Comparison of ENCODE assay signal across 1 cellular context in the genomic region with DNA sequence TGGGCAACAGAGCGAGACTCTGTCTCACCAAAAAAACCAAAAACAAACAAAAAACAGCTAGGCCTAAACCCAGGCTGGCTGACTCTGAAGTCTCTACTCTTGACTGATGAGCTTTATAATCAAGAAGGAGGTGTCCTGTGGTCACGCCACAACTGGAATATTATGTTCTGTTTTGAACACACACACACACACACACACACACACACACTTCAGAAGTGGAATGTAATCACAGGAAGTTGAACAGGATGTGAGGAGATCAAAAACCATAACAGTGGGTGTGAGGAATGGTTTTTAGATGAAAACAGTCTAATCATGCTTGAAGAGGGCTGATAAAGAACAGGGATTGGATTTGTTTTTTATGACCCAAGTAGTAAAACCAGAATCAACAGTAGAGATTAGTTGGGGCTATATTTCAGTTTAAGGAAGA.
TF ChIP-seq lines count a peak whose summit lies in the region.

No MANE protein-coding gene starts in this region.

TF ChIP-seq in K562, 482 proteins besides CTCF, POLR2A, EP300 and RAD21 (continued from another document and continues in another):
- TF ChIP-seq, protein P1, sequence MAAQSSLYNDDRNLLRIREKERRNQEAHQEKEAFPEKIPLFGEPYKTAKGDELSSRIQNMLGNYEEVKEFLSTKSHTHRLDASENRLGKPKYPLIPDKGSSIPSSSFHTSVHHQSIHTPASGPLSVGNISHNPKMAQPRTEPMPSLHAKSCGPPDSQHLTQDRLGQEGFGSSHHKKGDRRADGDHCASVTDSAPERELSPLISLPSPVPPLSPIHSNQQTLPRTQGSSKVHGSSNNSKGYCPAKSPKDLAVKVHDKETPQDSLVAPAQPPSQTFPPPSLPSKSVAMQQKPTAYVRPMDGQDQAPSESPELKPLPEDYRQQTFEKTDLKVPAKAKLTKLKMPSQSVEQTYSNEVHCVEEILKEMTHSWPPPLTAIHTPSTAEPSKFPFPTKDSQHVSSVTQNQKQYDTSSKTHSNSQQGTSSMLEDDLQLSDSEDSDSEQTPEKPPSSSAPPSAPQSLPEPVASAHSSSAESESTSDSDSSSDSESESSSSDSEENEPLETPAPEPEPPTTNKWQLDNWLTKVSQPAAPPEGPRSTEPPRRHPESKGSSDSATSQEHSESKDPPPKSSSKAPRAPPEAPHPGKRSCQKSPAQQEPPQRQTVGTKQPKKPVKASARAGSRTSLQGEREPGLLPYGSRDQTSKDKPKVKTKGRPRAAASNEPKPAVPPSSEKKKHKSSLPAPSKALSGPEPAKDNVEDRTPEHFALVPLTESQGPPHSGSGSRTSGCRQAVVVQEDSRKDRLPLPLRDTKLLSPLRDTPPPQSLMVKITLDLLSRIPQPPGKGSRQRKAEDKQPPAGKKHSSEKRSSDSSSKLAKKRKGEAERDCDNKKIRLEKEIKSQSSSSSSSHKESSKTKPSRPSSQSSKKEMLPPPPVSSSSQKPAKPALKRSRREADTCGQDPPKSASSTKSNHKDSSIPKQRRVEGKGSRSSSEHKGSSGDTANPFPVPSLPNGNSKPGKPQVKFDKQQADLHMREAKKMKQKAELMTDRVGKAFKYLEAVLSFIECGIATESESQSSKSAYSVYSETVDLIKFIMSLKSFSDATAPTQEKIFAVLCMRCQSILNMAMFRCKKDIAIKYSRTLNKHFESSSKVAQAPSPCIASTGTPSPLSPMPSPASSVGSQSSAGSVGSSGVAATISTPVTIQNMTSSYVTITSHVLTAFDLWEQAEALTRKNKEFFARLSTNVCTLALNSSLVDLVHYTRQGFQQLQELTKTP (IDR thresholded peaks at IDR 0.05; ENCODE audit: low read depth in 1 of 2, partially characterized antibody in 2 of 2), result peak in 1 of 2 experiments; percentile 65
- TF ChIP-seq, protein P2, sequence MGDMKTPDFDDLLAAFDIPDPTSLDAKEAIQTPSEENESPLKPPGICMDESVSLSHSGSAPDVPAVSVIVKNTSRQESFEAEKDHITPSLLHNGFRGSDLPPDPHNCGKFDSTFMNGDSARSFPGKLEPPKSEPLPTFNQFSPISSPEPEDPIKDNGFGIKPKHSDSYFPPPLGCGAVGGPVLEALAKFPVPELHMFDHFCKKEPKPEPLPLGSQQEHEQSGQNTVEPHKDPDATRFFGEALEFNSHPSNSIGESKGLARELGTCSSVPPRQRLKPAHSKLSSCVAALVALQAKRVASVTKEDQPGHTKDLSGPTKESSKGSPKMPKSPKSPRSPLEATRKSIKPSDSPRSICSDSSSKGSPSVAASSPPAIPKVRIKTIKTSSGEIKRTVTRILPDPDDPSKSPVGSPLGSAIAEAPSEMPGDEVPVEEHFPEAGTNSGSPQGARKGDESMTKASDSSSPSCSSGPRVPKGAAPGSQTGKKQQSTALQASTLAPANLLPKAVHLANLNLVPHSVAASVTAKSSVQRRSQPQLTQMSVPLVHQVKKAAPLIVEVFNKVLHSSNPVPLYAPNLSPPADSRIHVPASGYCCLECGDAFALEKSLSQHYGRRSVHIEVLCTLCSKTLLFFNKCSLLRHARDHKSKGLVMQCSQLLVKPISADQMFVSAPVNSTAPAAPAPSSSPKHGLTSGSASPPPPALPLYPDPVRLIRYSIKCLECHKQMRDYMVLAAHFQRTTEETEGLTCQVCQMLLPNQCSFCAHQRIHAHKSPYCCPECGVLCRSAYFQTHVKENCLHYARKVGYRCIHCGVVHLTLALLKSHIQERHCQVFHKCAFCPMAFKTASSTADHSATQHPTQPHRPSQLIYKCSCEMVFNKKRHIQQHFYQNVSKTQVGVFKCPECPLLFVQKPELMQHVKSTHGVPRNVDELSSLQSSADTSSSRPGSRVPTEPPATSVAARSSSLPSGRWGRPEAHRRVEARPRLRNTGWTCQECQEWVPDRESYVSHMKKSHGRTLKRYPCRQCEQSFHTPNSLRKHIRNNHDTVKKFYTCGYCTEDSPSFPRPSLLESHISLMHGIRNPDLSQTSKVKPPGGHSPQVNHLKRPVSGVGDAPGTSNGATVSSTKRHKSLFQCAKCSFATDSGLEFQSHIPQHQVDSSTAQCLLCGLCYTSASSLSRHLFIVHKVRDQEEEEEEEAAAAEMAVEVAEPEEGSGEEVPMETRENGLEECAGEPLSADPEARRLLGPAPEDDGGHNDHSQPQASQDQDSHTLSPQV (IDR thresholded peaks at IDR 0.05), result 0 out of 2 replicates have a peak, but pooled peaks have one; percentile 10
- no peak for TF ChIP-seq CCAR2 (IDR thresholded peaks at IDR 0.05; ENCODE audit: low read depth, low read length)
- TF ChIP-seq, protein P3, sequence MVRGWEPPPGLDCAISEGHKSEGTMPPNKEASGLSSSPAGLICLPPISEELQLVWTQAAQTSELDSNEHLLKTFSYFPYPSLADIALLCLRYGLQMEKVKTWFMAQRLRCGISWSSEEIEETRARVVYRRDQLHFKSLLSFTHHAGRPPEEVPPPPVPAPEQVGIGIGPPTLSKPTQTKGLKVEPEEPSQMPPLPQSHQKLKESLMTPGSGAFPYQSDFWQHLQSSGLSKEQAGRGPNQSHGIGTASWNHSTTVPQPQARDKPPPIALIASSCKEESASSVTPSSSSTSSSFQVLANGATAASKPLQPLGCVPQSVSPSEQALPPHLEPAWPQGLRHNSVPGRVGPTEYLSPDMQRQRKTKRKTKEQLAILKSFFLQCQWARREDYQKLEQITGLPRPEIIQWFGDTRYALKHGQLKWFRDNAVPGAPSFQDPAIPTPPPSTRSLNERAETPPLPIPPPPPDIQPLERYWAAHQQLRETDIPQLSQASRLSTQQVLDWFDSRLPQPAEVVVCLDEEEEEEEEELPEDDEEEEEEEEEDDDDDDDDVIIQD (CRISPR knock-in tag; IDR thresholded peaks at IDR 0.05), result no peak
- TF ChIP-seq FIP1L1 (IDR thresholded peaks at IDR 0.05; ENCODE audit: low read depth, low read length, poor library complexity, severe bottlenecking), result no peak
- no peak for TF ChIP-seq RFX1 (IDR thresholded peaks at IDR 0.05)
- TF ChIP-seq ZFP1 (CRISPR knock-in tag; IDR thresholded peaks at IDR 0.05), result no peak
- TF ChIP-seq ZFP30 (CRISPR knock-in tag; IDR thresholded peaks at IDR 0.05; ENCODE audit: borderline replicate concordance), result no peak
- TF ChIP-seq ZNF239 (CRISPR knock-in tag; IDR thresholded peaks at IDR 0.05), result no peak
- no peak for TF ChIP-seq L3MBTL2 (IDR thresholded peaks at IDR 0.05)
- no peak for TF ChIP-seq NUFIP1 (IDR thresholded peaks at IDR 0.05; ENCODE audit: partially characterized antibody)
- TF ChIP-seq NR2C2 (CRISPR knock-in tag; IDR thresholded peaks at IDR 0.05), result no peak
- TF ChIP-seq NR2C2 (tag; IDR thresholded peaks at IDR 0.05), result peak; percentile 52; the same call in 1 of the 2 replicates
- TF ChIP-seq RBM15 (IDR thresholded peaks at IDR 0.05; ENCODE audit: insufficient read depth, low read length), result no peak
- peak; percentile 35 for TF ChIP-seq POLR2B (IDR thresholded peaks at IDR 0.05; ENCODE audit: low read depth, partially characterized antibody)
- TF ChIP-seq ZBTB7A (IDR thresholded peaks at IDR 0.05; ENCODE audit: borderline replicate concordance, control insufficient read depth, low read depth, low read length), result no peak
- TF ChIP-seq SMARCE1 (IDR thresholded peaks at IDR 0.05), result 0 out of 2 replicates have a peak, but pooled peaks have one; percentile 38
- TF ChIP-seq ZFP36 (IDR thresholded peaks at IDR 0.05; ENCODE audit: low read depth, low read length, partially characterized antibody), result no peak
- TF ChIP-seq TAF9B (IDR thresholded peaks at IDR 0.05; ENCODE audit: partially characterized antibody), result no peak
- TF ChIP-seq LARP7 (IDR thresholded peaks at IDR 0.05), result no peak
- TF ChIP-seq KDM1A (IDR thresholded peaks at IDR 0.05), result peak; percentile 82 to 92
- TF ChIP-seq RFX7 (CRISPR knock-in tag; IDR thresholded peaks at IDR 0.05), result no peak
- no peak for TF ChIP-seq LCOR (CRISPR knock-in tag; IDR thresholded peaks at IDR 0.05)
- TF ChIP-seq, protein P4, sequence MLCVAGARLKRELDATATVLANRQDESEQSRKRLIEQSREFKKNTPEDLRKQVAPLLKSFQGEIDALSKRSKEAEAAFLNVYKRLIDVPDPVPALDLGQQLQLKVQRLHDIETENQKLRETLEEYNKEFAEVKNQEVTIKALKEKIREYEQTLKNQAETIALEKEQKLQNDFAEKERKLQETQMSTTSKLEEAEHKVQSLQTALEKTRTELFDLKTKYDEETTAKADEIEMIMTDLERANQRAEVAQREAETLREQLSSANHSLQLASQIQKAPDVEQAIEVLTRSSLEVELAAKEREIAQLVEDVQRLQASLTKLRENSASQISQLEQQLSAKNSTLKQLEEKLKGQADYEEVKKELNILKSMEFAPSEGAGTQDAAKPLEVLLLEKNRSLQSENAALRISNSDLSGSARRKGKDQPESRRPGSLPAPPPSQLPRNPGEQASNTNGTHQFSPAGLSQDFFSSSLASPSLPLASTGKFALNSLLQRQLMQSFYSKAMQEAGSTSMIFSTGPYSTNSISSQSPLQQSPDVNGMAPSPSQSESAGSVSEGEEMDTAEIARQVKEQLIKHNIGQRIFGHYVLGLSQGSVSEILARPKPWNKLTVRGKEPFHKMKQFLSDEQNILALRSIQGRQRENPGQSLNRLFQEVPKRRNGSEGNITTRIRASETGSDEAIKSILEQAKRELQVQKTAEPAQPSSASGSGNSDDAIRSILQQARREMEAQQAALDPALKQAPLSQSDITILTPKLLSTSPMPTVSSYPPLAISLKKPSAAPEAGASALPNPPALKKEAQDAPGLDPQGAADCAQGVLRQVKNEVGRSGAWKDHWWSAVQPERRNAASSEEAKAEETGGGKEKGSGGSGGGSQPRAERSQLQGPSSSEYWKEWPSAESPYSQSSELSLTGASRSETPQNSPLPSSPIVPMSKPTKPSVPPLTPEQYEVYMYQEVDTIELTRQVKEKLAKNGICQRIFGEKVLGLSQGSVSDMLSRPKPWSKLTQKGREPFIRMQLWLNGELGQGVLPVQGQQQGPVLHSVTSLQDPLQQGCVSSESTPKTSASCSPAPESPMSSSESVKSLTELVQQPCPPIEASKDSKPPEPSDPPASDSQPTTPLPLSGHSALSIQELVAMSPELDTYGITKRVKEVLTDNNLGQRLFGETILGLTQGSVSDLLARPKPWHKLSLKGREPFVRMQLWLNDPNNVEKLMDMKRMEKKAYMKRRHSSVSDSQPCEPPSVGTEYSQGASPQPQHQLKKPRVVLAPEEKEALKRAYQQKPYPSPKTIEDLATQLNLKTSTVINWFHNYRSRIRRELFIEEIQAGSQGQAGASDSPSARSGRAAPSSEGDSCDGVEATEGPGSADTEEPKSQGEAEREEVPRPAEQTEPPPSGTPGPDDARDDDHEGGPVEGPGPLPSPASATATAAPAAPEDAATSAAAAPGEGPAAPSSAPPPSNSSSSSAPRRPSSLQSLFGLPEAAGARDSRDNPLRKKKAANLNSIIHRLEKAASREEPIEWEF (CRISPR knock-in tag; IDR thresholded peaks at IDR 0.05), result no peak
- TF ChIP-seq BHLHE40 (IDR thresholded peaks at IDR 0.05; ENCODE audit: low read length), result no peak
- TF ChIP-seq ZNF589 (CRISPR knock-in tag; IDR thresholded peaks at IDR 0.05; ENCODE audit: low read depth), result peak; percentile 63
- no peak for TF ChIP-seq NFYB (IDR thresholded peaks at IDR 0.05; ENCODE audit: extremely low read depth, insufficient read length)
- TF ChIP-seq HNRNPH1 (optimal IDR thresholded peaks at IDR 0.05; ENCODE audit: low read depth, low read length), result no peak
- no peak for TF ChIP-seq NCOR1 (IDR thresholded peaks at IDR 0.05)
- TF ChIP-seq SMAD3 (CRISPR knock-in tag; conservative IDR thresholded peaks at IDR 0.05), result no peak
- TF ChIP-seq, protein P5, sequence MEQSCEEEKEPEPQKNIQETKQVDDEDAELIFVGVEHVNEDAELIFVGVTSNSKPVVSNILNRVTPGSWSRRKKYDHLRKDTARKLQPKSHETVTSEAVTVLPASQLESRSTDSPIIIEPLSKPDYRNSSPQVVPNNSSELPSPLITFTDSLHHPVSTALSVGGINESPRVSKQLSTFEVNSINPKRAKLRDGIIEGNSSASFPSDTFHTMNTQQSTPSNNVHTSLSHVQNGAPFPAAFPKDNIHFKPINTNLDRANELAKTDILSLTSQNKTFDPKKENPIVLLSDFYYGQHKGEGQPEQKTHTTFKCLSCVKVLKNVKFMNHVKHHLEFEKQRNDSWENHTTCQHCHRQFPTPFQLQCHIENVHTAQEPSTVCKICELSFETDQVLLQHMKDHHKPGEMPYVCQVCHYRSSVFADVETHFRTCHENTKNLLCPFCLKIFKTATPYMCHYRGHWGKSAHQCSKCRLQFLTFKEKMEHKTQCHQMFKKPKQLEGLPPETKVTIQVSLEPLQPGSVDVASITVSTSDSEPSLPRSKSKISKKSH (CRISPR knock-in tag; IDR thresholded peaks at IDR 0.05), result no peak
- TF ChIP-seq ZEB2 (IDR thresholded peaks at IDR 0.05), result no peak
- TF ChIP-seq MIER1 (IDR thresholded peaks at IDR 0.05; ENCODE audit: low read depth), result no peak
- TF ChIP-seq RAD51 (IDR thresholded peaks at IDR 0.05; ENCODE audit: borderline replicate concordance, low read depth), result no peak
- TF ChIP-seq IFI16 (CRISPR knock-in tag; IDR thresholded peaks at IDR 0.05), result no peak
- TF ChIP-seq CHD4 (IDR thresholded peaks at IDR 0.05; ENCODE audit: insufficient read depth, insufficient replicate concordance, low read depth, low read length, poor library complexity, severe bottlenecking), result no peak
- no peak for TF ChIP-seq HDAC8 (tag; IDR thresholded peaks at IDR 0.05)
- TF ChIP-seq THRAP3 (IDR thresholded peaks at IDR 0.05; ENCODE audit: borderline replicate concordance), result no peak
- TF ChIP-seq HMG20A (CRISPR knock-in tag; conservative IDR thresholded peaks at IDR 0.05), result no peak
- TF ChIP-seq, protein P6, sequence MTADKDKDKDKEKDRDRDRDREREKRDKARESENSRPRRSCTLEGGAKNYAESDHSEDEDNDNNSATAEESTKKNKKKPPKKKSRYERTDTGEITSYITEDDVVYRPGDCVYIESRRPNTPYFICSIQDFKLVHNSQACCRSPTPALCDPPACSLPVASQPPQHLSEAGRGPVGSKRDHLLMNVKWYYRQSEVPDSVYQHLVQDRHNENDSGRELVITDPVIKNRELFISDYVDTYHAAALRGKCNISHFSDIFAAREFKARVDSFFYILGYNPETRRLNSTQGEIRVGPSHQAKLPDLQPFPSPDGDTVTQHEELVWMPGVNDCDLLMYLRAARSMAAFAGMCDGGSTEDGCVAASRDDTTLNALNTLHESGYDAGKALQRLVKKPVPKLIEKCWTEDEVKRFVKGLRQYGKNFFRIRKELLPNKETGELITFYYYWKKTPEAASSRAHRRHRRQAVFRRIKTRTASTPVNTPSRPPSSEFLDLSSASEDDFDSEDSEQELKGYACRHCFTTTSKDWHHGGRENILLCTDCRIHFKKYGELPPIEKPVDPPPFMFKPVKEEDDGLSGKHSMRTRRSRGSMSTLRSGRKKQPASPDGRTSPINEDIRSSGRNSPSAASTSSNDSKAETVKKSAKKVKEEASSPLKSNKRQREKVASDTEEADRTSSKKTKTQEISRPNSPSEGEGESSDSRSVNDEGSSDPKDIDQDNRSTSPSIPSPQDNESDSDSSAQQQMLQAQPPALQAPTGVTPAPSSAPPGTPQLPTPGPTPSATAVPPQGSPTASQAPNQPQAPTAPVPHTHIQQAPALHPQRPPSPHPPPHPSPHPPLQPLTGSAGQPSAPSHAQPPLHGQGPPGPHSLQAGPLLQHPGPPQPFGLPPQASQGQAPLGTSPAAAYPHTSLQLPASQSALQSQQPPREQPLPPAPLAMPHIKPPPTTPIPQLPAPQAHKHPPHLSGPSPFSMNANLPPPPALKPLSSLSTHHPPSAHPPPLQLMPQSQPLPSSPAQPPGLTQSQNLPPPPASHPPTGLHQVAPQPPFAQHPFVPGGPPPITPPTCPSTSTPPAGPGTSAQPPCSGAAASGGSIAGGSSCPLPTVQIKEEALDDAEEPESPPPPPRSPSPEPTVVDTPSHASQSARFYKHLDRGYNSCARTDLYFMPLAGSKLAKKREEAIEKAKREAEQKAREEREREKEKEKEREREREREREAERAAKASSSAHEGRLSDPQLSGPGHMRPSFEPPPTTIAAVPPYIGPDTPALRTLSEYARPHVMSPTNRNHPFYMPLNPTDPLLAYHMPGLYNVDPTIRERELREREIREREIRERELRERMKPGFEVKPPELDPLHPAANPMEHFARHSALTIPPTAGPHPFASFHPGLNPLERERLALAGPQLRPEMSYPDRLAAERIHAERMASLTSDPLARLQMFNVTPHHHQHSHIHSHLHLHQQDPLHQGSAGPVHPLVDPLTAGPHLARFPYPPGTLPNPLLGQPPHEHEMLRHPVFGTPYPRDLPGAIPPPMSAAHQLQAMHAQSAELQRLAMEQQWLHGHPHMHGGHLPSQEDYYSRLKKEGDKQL (CRISPR knock-in tag; IDR thresholded peaks at IDR 0.05; ENCODE audit: borderline replicate concordance), result no peak
